26 cellular contexts compared by ENCODE assay signal in the genomic region with DNA sequence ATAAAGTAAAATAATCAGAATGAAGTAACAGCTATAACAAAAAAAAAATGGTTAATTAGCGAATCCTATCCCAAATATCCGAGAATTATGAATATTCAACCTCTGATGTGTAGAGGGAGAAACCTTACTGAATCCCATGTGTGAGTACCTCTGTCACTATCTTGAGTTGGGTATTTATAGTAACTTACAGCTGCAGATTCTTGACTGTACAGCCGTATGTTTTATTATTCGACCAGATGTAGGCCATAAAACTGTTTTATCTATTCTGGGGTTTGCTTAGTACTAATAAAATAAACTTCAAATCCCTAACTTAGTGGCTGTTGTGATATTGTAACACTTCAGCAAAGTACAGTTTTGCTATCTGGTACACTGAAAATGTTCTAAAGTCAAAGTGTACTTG.
"Had no signal": no experiment of that assay in that cellular context is flagged by ENCODE, and none has a peak within 500 bp of the region (broad histone marks: within the 10 kb centered on the region; RNA-seq: fewer than 3 reads in every experiment).

No MANE protein-coding gene starts in this region.

- ATAC-seq: activated CD8-positive, alpha-beta memory T cell treated with anti-CD3 and anti-CD28 coated beads, Interleukin-2, amount 10 ng/mL, durations not matched to agents 7 days and 5 days; activated T-cell treated with anti-CD3 and anti-CD28 coated beads, Interleukin-2, amount 50 U/mL, for 4 hours; Right ventricle myocardium inferior; T-cell had no signal

- H3K27me3 ChIP-seq: MG63 had no signal

- H3K9me3 ChIP-seq: MG63 had no signal

- FAIRE-seq: astrocyte, TTC549 had no signal

- H3K36me3 ChIP-seq: MG63 had no signal

- H3K27ac ChIP-seq: SK-N-MC had no signal

- DNase-seq: activated B cell treated with CpG ODN at 0.5 μM for 24 hours; activated CD4-positive, alpha-beta T cell treated with anti-CD3 and anti-CD28 coated beads for 1 hour; activated CD4-positive, alpha-beta T cell treated with anti-CD3 and anti-CD28 coated beads, Interleukin-2, amount 10 ng/mL, durations not matched to agents 24 days and 14 days; activated CD4-positive, alpha-beta T cell treated with anti-CD3 and anti-CD28 coated beads, Interleukin-2, amount 50 U/mL, for 48 hours; activated CD8-positive, alpha-beta memory T cell treated with anti-CD3 and anti-CD28 coated beads, Interleukin-2, amount 10 ng/mL, durations not matched to agents 7 days and 5 days; activated effector memory CD4-positive, alpha-beta T cell treated with anti-CD3 and anti-CD28 coated beads, Interleukin-2, amount 50 U/mL, for 16 hours; activated naive CD4-positive, alpha-beta T cell treated with Interleukin-2 at 50 U/mL for 16 hours; activated T-cell treated with anti-CD3 and anti-CD28 coated beads, Interleukin-2, amount 50 U/mL, for 4 hours; MG63; MV-4-11; NCI-H1092 treated with DMSO at 0.1 percent for 48 hours; NCI-H1417 treated with DMSO at 0.1 percent for 48 hours; NCI-H1694; NCI-H2029; NCI-H2107; NCI-H2171 treated with DMSO at 0.1 percent for 48 hours; NCI-H226; NCI-H526 treated with DMSO at 0.1 percent for 48 hours; NCI-H82; T-cell; T-helper 2 cell; T1000 had no signal

- H3K4me3 ChIP-seq: MG63, SK-N-MC had no signal
